9 cellular contexts compared by ENCODE assay signal in genomic region chr20:3202965-3203314, GRCh38. TPM values are rescaled to one million over a fixed set of nuclear protein-coding genes. Genes with fewer than 3 reads are reported as not detected.
DNase-seq lines count a peak whose midpoint lies in the region; ATAC-seq, FAIRE-seq and TF ChIP-seq lines count a peak whose summit lies in the region.
"Had no signal": no experiment of that assay in that cellular context is flagged by ENCODE, and none has a peak within 500 bp of the region (broad histone marks: within the 10 kb centered on the region; RNA-seq: fewer than 3 reads in every experiment).

No MANE protein-coding gene starts in this region.

- no peaks in the 10 kb centered on the region for H3K27me3 Mint-ChIP-seq in activated T-cell treated with anti-CD3 and anti-CD28 coated beads, Interleukin-2, amount 50 U/mL, for 4 hours (ENCODE audit: low read depth)

- TF ChIP-seq EP300 in HepG2 (IDR thresholded peaks at IDR 0.05; ENCODE audit: low read depth in 2 of 2, low read length in 2 of 2) (no peak), HepG2 (CRISPR knock-in tag; IDR thresholded peaks at IDR 0.05; ENCODE audit: borderline replicate concordance) (no peak)

- H3K9ac ChIP-seq in adipocyte (ENCODE audit: low read length) (peak overlapping the region; percentile 88), HepG2 (ENCODE audit: insufficient read depth, low read depth, low read length) (peak overlapping the region; percentile 91)

- TF ChIP-seq POLR2A in HepG2 (IDR thresholded peaks at IDR 0.05; ENCODE audit: insufficient read depth in 1 of 2, low read depth in 2 of 2, low read length in 2 of 2) (no peak), thyroid gland (IDR thresholded peaks at IDR 0.05) (no peak)

- TF ChIP-seq CTCF in HepG2 (CRISPR knock-in tag; IDR thresholded peaks at IDR 0.05) (no peak), thyroid gland (IDR thresholded peaks at IDR 0.05) (no peak)

- intact Hi-C loops in HepG2 (cut with micrococcal nuclease; ENCODE audit: unreplicated experiment) (loop anchor here (1.0 kb wide), 2 partner anchors 30 to 85 kb away; partner anchors contain the start of gene LZTS3), thyroid gland (cut with DNase I) (loop anchor here (10.0 kb wide), 1 partner anchor 202 kb away; the partner anchor contains the start of gene DNAAF9)

- H3K4me1 ChIP-seq in adipocyte (ENCODE audit: control insufficient read depth, insufficient read depth, low read length) (peaks cover 14% of the 10 kb centered on the region), HepG2 (ENCODE audit: insufficient read depth, low read length) (peaks cover 29% of the 10 kb centered on the region), thyroid gland (peaks cover 8 to 13% of the 10 kb centered on the region in 2 donors)

- peaks cover 9% of the 10 kb centered on the region for H3K4me1 Mint-ChIP-seq in activated T-cell treated with anti-CD3 and anti-CD28 coated beads, Interleukin-2, amount 50 U/mL, for 4 hours (ENCODE audit: low read depth)

- H3K27me3 ChIP-seq in adipocyte (replicated peaks; ENCODE audit: control insufficient read depth, insufficient read depth, low read length) (no peaks in the 10 kb centered on the region), HepG2 (ENCODE audit: control insufficient read depth in 1 of 2, insufficient read depth in 2 of 2, low read length in 2 of 2) (no peaks in the 10 kb centered on the region; a peak in 1 of 5 replicates), thyroid gland (no peaks in the 10 kb centered on the region)

- ATAC-seq in activated T-cell treated with anti-CD3 and anti-CD28 coated beads, Interleukin-2, amount 50 U/mL, for 4 hours: no peak
- peak; percentile 37; the same call in 2 of the 3 replicates for ATAC-seq in HepG2
- ATAC-seq in HG03460 (IDR thresholded peaks at IDR 0.05; ENCODE audit: unreplicated experiment): no peak

- WGBS in HepG2 (ENCODE audit: low lambda C conversion rate): 10% methylated on average over 9 of the region's 9 CpGs
- WGBS in thyroid gland, 2 donors: 44 to 53% methylated on average over 3 to 9 of the region's 9 CpGs

- H3K4me2 ChIP-seq in HepG2 (ENCODE audit: low read depth, low read length): peak overlapping the region; percentile 89

- in situ Hi-C loops in HepG2 (cut with HindIII; ENCODE audit: extremely low pct_ligation_motif_present, low pct_unique_long_range_greater_than_20kb): no loop called here

- peak overlapping the region; percentile 96 for H3K4me3 ChIP-seq in adipocyte (ENCODE audit: low read length)
- H3K4me3 ChIP-seq in HepG2 (replicated peaks in 1 of 3; ENCODE audit: insufficient read depth in 1 of 3, low read depth in 2 of 3, low read length in 3 of 3): peak overlapping the region; percentile 76 to 98 (median 81)
- H3K4me3 ChIP-seq in thyroid gland (replicated peaks in 1 of 3): peak overlapping the region; percentile 39 to 58 (median 55)

- FAIRE-seq in HepG2 (lab: Jason Lieb, UNC): no peak
- FAIRE-seq: islet of Langerhans had no signal

- H3K36me3 ChIP-seq in adipocyte (ENCODE audit: control insufficient read depth, insufficient read depth, low read length, severe bottlenecking): peaks cover 23% of the 10 kb centered on the region
- H3K36me3 ChIP-seq in HepG2 (replicated peaks in 1 of 2; ENCODE audit: control insufficient read depth in 1 of 2, insufficient read depth in 2 of 2, low read length in 2 of 2): peaks cover 22 to 32% of the 10 kb centered on the region in 2 experiments
- H3K36me3 ChIP-seq in thyroid gland: peaks cover 16 to 17% of the 10 kb centered on the region in 2 donors

- H4K20me1 ChIP-seq in HepG2 (ENCODE audit: insufficient read depth, low read length): peaks cover 4% of the 10 kb centered on the region; the same call in 1 of the 2 replicates

- peaks cover 24% of the 10 kb centered on the region for H3K79me2 ChIP-seq in HepG2 (ENCODE audit: insufficient read depth, low read length)

- POLR2A ChIA-PET in HepG2 (lab: Yijun Ruan, JAX): interaction anchor here (0.8 to 2.8 kb wide), 16 partner anchors 10 to 330 kb away, joined by 3 to 15 read pairs (median 4); partner anchors contain the start of genes FASTKD5, LZTS3 and UBOX5

- BruUV-seq in HepG2 (replicated peaks; lab: Mats Ljungman, UMichigan): no TSS peak

- no peak for TF ChIP-seq RAD21 in HepG2 (CRISPR knock-in tag; IDR thresholded peaks at IDR 0.05)

- no peaks in the 10 kb centered on the region for H3K9me3 Mint-ChIP-seq in activated T-cell treated with anti-CD3 and anti-CD28 coated beads, Interleukin-2, amount 50 U/mL, for 4 hours

- peak overlapping the region; percentile 93 for H3K4me3 Mint-ChIP-seq in activated T-cell treated with anti-CD3 and anti-CD28 coated beads, Interleukin-2, amount 50 U/mL, for 4 hours

- no peak for DNase-seq in activated T-cell treated with anti-CD3 and anti-CD28 coated beads, Interleukin-2, amount 50 U/mL, for 4 hours
- no peak for DNase-seq in activated T-cell treated with anti-CD3 and anti-CD28 coated beads, Interleukin-2, amount 50 U/mL, for 48 hours
- DNase-seq in adipocyte (ENCODE audit: low read depth) (no peak), HepG2 (ENCODE audit: low spot score) (no peak), thyroid gland (no peak), DMS153 (lab: John Stamatoyannopoulos, UW) (no peak)
- DNase-seq in stimulated activated CD4-positive, alpha-beta T cell treated with anti-CD3 and anti-CD28 coated beads, Interleukin-2, amount 100 ng/mL, for 24 hours: no peak

- H3K27ac ChIP-seq in HepG2 (ENCODE audit: extremely low read length, insufficient read depth, low read length): peak overlapping the region; percentile 87
- H3K27ac ChIP-seq in thyroid gland: peak overlapping the region; percentile 20 to 96 (median 95)

- H3K9me3 ChIP-seq in adipocyte (ENCODE audit: control insufficient read depth, low read length): no peaks in the 10 kb centered on the region
- no peaks in the 10 kb centered on the region for H3K9me3 ChIP-seq in HepG2 (ENCODE audit: low read length)
- H3K9me3 ChIP-seq in thyroid gland: no peaks in the 10 kb centered on the region

- no peak overlapping the region for H2AFZ ChIP-seq in HepG2 (ENCODE audit: low read length)

- H3K36me3 Mint-ChIP-seq in activated T-cell treated with anti-CD3 and anti-CD28 coated beads, Interleukin-2, amount 50 U/mL, for 4 hours (ENCODE audit: insufficient read depth): peaks cover 13% of the 10 kb centered on the region

- CTCF ChIA-PET in HepG2 (lab: Yijun Ruan, JAX; ENCODE audit: low intra/inter-chr PET ratio, low total read pairs): no interaction called here

RNA-seq across cellular contexts. Expression of gene DDRGK1, which starts 1.5 kb away (rescaled TPM):
- total RNA-seq in activated T-cell treated with anti-CD3 and anti-CD28 coated beads, Interleukin-2, amount 50 U/mL, for 4 hours: 10 to 100 TPM; 65.4 to 75.8 (median 68.9) TPM
- total RNA-seq in HepG2 (2016; rRNA removed; fragmentation: Illumina TruSeq; extraction: Trizol) (75.4 and 149 TPM in 2 replicates), thyroid gland (100 to 1,000 TPM in 3 of 4 donors, 10 to 100 TPM in 1; 95.5 to 136 (median 126) TPM)
- 59.4 and 65.6 TPM in 2 replicates for total RNA-seq in HepG2 (2016; cell fraction: cytosol; rRNA removed; fragmentation: Illumina TruSeq; extraction: Trizol; ENCODE audit: low read depth)
- 69.3 and 161 TPM in 2 replicates for total RNA-seq in HepG2 (2016; cell fraction: insoluble cytoplasmic fraction; rRNA removed; fragmentation: Illumina TruSeq; extraction: Trizol)
- total RNA-seq in HepG2 (2016; cell fraction: membrane; rRNA removed; fragmentation: Illumina TruSeq; extraction: Trizol): 57.6 and 58.7 TPM in 2 replicates
- total RNA-seq in HepG2 (2016; cell fraction: nucleus; rRNA removed; fragmentation: Illumina TruSeq; extraction: Trizol): 105 and 136 TPM in 2 replicates
- 96.7 and 116 TPM in 2 replicates for polyA plus RNA-seq in HepG2 (2011; rRNA removed)
- polyA plus RNA-seq in HepG2 (2011; cell fraction: cytosol; rRNA removed): 133 and 142 TPM in 2 replicates
- polyA plus RNA-seq in HepG2 (2011; cell fraction: nucleus; rRNA removed): 122 and 134 TPM in 2 replicates
- polyA plus RNA-seq in HepG2 (2012): 104 and 147 TPM in 2 replicates
- polyA plus RNA-seq in HepG2 (2016; cell fraction: cytosol; fragmentation: Illumina TruSeq; extraction: Trizol; ENCODE audit: low read depth): 51.1 and 51.9 TPM in 2 replicates
- 80.6 and 85.9 TPM in 2 replicates for polyA plus RNA-seq in HepG2 (2016; cell fraction: insoluble cytoplasmic fraction; fragmentation: Illumina TruSeq; extraction: Trizol; ENCODE audit: low read depth)
- 52.8 and 53.4 TPM in 2 replicates for polyA plus RNA-seq in HepG2 (2016; cell fraction: membrane; fragmentation: Illumina TruSeq; extraction: Trizol; ENCODE audit: low read depth)
- 240 and 250 TPM in 2 replicates for polyA plus RNA-seq in HepG2 (2016; cell fraction: nucleus; fragmentation: Illumina TruSeq; extraction: Trizol; ENCODE audit: insufficient read depth, low read depth)
- polyA minus RNA-seq in HepG2 (2011; rRNA and poly(A)+ RNA removed; ENCODE audit: low replicate concordance): 19.0 and 51.1 TPM in 2 replicates
- 40.1 and 44.2 TPM in 2 replicates for polyA minus RNA-seq in HepG2 (2011; cell fraction: cytosol; rRNA and poly(A)+ RNA removed)
- 48.9 and 52.6 TPM in 2 replicates for polyA minus RNA-seq in HepG2 (2011; cell fraction: nucleus; rRNA and poly(A)+ RNA removed)

RNA-seq across cellular contexts. Expression of gene ITPA, which starts 6.4 kb away (rescaled TPM):
- total RNA-seq in activated T-cell treated with anti-CD3 and anti-CD28 coated beads, Interleukin-2, amount 50 U/mL, for 4 hours: 100 to 1,000 TPM; 106 to 138 (median 130) TPM
- total RNA-seq in HepG2 (2016; rRNA removed; fragmentation: Illumina TruSeq; extraction: Trizol) (101 and 103 TPM in 2 replicates), thyroid gland (10 to 100 TPM; 58.3 to 81.3 (median 68.2) TPM)
- 30.5 and 31.5 TPM in 2 replicates for total RNA-seq in HepG2 (2016; cell fraction: cytosol; rRNA removed; fragmentation: Illumina TruSeq; extraction: Trizol; ENCODE audit: low read depth)
- 108 TPM in 2 replicates for total RNA-seq in HepG2 (2016; cell fraction: insoluble cytoplasmic fraction; rRNA removed; fragmentation: Illumina TruSeq; extraction: Trizol)
- 45.6 and 53.1 TPM in 2 replicates for total RNA-seq in HepG2 (2016; cell fraction: membrane; rRNA removed; fragmentation: Illumina TruSeq; extraction: Trizol)
- total RNA-seq in HepG2 (2016; cell fraction: nucleus; rRNA removed; fragmentation: Illumina TruSeq; extraction: Trizol): 51.5 and 65.6 TPM in 2 replicates
- 60.1 and 73.4 TPM in 2 replicates for polyA plus RNA-seq in HepG2 (2011; rRNA removed)
- 53.2 and 73.4 TPM in 2 replicates for polyA plus RNA-seq in HepG2 (2011; cell fraction: cytosol; rRNA removed)
- 110 and 129 TPM in 2 replicates for polyA plus RNA-seq in HepG2 (2011; cell fraction: nucleus; rRNA removed)
- 55.6 and 63.4 TPM in 2 replicates for polyA plus RNA-seq in HepG2 (2012)
- 27.3 and 27.6 TPM in 2 replicates for polyA plus RNA-seq in HepG2 (2016; cell fraction: cytosol; fragmentation: Illumina TruSeq; extraction: Trizol; ENCODE audit: low read depth)
- polyA plus RNA-seq in HepG2 (2016; cell fraction: insoluble cytoplasmic fraction; fragmentation: Illumina TruSeq; extraction: Trizol; ENCODE audit: low read depth): 106 and 109 TPM in 2 replicates
- polyA plus RNA-seq in HepG2 (2016; cell fraction: membrane; fragmentation: Illumina TruSeq; extraction: Trizol; ENCODE audit: low read depth): 28.9 and 33.4 TPM in 2 replicates
- 144 and 151 TPM in 2 replicates for polyA plus RNA-seq in HepG2 (2016; cell fraction: nucleus; fragmentation: Illumina TruSeq; extraction: Trizol; ENCODE audit: insufficient read depth, low read depth)
- polyA minus RNA-seq in HepG2 (2011; rRNA and poly(A)+ RNA removed; ENCODE audit: low replicate concordance): 24.1 and 25.5 TPM in 2 replicates
- 15.4 and 25.9 TPM in 2 replicates for polyA minus RNA-seq in HepG2 (2011; cell fraction: cytosol; rRNA and poly(A)+ RNA removed)
- 23.0 and 28.2 TPM in 2 replicates for polyA minus RNA-seq in HepG2 (2011; cell fraction: nucleus; rRNA and poly(A)+ RNA removed)

RNA-seq across cellular contexts. Expression of gene LZTS3, which starts 29.6 kb away (rescaled TPM):
- total RNA-seq in activated T-cell treated with anti-CD3 and anti-CD28 coated beads, Interleukin-2, amount 50 U/mL, for 4 hours: 1 to 10 TPM in 1 of 3 donors, under 1 TPM in 2; 0.46 to 1.1 (median 0.61) TPM
- total RNA-seq in HepG2 (2016; rRNA removed; fragmentation: Illumina TruSeq; extraction: Trizol) (7.4 and 10.1 TPM in 2 replicates), thyroid gland (10 to 100 TPM; 27.7 to 39.1 (median 35.1) TPM)
- 1.6 and 1.9 TPM in 2 replicates for total RNA-seq in HepG2 (2016; cell fraction: cytosol; rRNA removed; fragmentation: Illumina TruSeq; extraction: Trizol; ENCODE audit: low read depth)
- total RNA-seq in HepG2 (2016; cell fraction: insoluble cytoplasmic fraction; rRNA removed; fragmentation: Illumina TruSeq; extraction: Trizol): 7.6 and 10.2 TPM in 2 replicates
- 5.4 and 6.1 TPM in 2 replicates for total RNA-seq in HepG2 (2016; cell fraction: membrane; rRNA removed; fragmentation: Illumina TruSeq; extraction: Trizol)
- 7.0 and 8.3 TPM in 2 replicates for total RNA-seq in HepG2 (2016; cell fraction: nucleus; rRNA removed; fragmentation: Illumina TruSeq; extraction: Trizol)
- polyA plus RNA-seq in HepG2 (2011; rRNA removed): 31.3 and 49.2 TPM in 2 replicates
- 33.5 and 37.7 TPM in 2 replicates for polyA plus RNA-seq in HepG2 (2011; cell fraction: cytosol; rRNA removed)
- polyA plus RNA-seq in HepG2 (2011; cell fraction: nucleus; rRNA removed): 96.7 and 99.2 TPM in 2 replicates
- polyA plus RNA-seq in HepG2 (2012): 15.6 and 27.0 TPM in 2 replicates
- 1.5 TPM in 2 replicates for polyA plus RNA-seq in HepG2 (2016; cell fraction: cytosol; fragmentation: Illumina TruSeq; extraction: Trizol; ENCODE audit: low read depth)
- polyA plus RNA-seq in HepG2 (2016; cell fraction: insoluble cytoplasmic fraction; fragmentation: Illumina TruSeq; extraction: Trizol; ENCODE audit: low read depth): 10.0 and 11.9 TPM in 2 replicates
- polyA plus RNA-seq in HepG2 (2016; cell fraction: membrane; fragmentation: Illumina TruSeq; extraction: Trizol; ENCODE audit: low read depth): 5.0 and 5.4 TPM in 2 replicates
- 19.6 and 21.4 TPM in 2 replicates for polyA plus RNA-seq in HepG2 (2016; cell fraction: nucleus; fragmentation: Illumina TruSeq; extraction: Trizol; ENCODE audit: insufficient read depth, low read depth)
- polyA minus RNA-seq in HepG2 (2011; rRNA and poly(A)+ RNA removed; ENCODE audit: low replicate concordance): 1.3 and 64.0 TPM in 2 replicates
- polyA minus RNA-seq in HepG2 (2011; cell fraction: cytosol; rRNA and poly(A)+ RNA removed): 19.8 and 26.7 TPM in 2 replicates
- polyA minus RNA-seq in HepG2 (2011; cell fraction: nucleus; rRNA and poly(A)+ RNA removed): 14.9 and 19.3 TPM in 2 replicates

RNA-seq across cellular contexts. Expression of gene SLC4A11, which starts 36.0 kb away (rescaled TPM):
- total RNA-seq in activated T-cell treated with anti-CD3 and anti-CD28 coated beads, Interleukin-2, amount 50 U/mL, for 4 hours: 1 to 10 TPM; 1.3 to 3.1 (median 1.4) TPM
- total RNA-seq in HepG2 (2016; rRNA removed; fragmentation: Illumina TruSeq; extraction: Trizol): 1.1 and 3.9 TPM in 2 replicates
- total RNA-seq in HepG2 (2016; cell fraction: cytosol; rRNA removed; fragmentation: Illumina TruSeq; extraction: Trizol; ENCODE audit: low read depth): 0.30 and 1.1 TPM in 2 replicates
- 0.82 and 4.9 TPM in 2 replicates for total RNA-seq in HepG2 (2016; cell fraction: insoluble cytoplasmic fraction; rRNA removed; fragmentation: Illumina TruSeq; extraction: Trizol)
- 1.4 and 1.8 TPM in 2 replicates for total RNA-seq in HepG2 (2016; cell fraction: membrane; rRNA removed; fragmentation: Illumina TruSeq; extraction: Trizol)
- 5.0 and 8.1 TPM in 2 replicates for total RNA-seq in HepG2 (2016; cell fraction: nucleus; rRNA removed; fragmentation: Illumina TruSeq; extraction: Trizol)
- polyA plus RNA-seq in HepG2 (2011; rRNA removed): 24.7 and 27.0 TPM in 2 replicates
- 6.2 and 8.6 TPM in 2 replicates for polyA plus RNA-seq in HepG2 (2011; cell fraction: cytosol; rRNA removed)
- polyA plus RNA-seq in HepG2 (2011; cell fraction: nucleus; rRNA removed): 212 and 304 TPM in 2 replicates
- polyA plus RNA-seq in HepG2 (2012): 9.7 and 13.8 TPM in 2 replicates
- polyA plus RNA-seq in HepG2 (2016; cell fraction: cytosol; fragmentation: Illumina TruSeq; extraction: Trizol; ENCODE audit: low read depth): 0.50 and 0.84 TPM in 2 replicates
- 1.1 and 1.8 TPM in 2 replicates for polyA plus RNA-seq in HepG2 (2016; cell fraction: insoluble cytoplasmic fraction; fragmentation: Illumina TruSeq; extraction: Trizol; ENCODE audit: low read depth)
- 0.65 and 0.70 TPM in 2 replicates for polyA plus RNA-seq in HepG2 (2016; cell fraction: membrane; fragmentation: Illumina TruSeq; extraction: Trizol; ENCODE audit: low read depth)
- polyA plus RNA-seq in HepG2 (2016; cell fraction: nucleus; fragmentation: Illumina TruSeq; extraction: Trizol; ENCODE audit: insufficient read depth, low read depth): 16.5 and 18.2 TPM in 2 replicates
- 1.9 and 33.5 TPM in 2 replicates for polyA minus RNA-seq in HepG2 (2011; rRNA and poly(A)+ RNA removed; ENCODE audit: low replicate concordance)
- 10.2 and 17.1 TPM in 2 replicates for polyA minus RNA-seq in HepG2 (2011; cell fraction: cytosol; rRNA and poly(A)+ RNA removed)
- 44.0 and 47.5 TPM in 2 replicates for polyA minus RNA-seq in HepG2 (2011; cell fraction: nucleus; rRNA and poly(A)+ RNA removed)
- 100 to 1,000 TPM in 2 of 4 donors, 10 to 100 TPM in 2; 26.3 to 133 (median 85.8) TPM for total RNA-seq in thyroid gland

RNA-seq across cellular contexts. Expression of gene FASTKD5, which starts 43.3 kb away (rescaled TPM):
- total RNA-seq in activated T-cell treated with anti-CD3 and anti-CD28 coated beads, Interleukin-2, amount 50 U/mL, for 4 hours: 10 to 100 TPM; 27.7 to 29.9 (median 28.0) TPM
- total RNA-seq in HepG2 (2016; rRNA removed; fragmentation: Illumina TruSeq; extraction: Trizol) (46.8 and 63.4 TPM in 2 replicates), thyroid gland (10 to 100 TPM; 20.6 to 24.2 (median 21.3) TPM)
- total RNA-seq in HepG2 (2016; cell fraction: cytosol; rRNA removed; fragmentation: Illumina TruSeq; extraction: Trizol; ENCODE audit: low read depth): 4.3 and 4.6 TPM in 2 replicates
- total RNA-seq in HepG2 (2016; cell fraction: insoluble cytoplasmic fraction; rRNA removed; fragmentation: Illumina TruSeq; extraction: Trizol): 45.4 and 62.9 TPM in 2 replicates
- 15.5 and 16.7 TPM in 2 replicates for total RNA-seq in HepG2 (2016; cell fraction: membrane; rRNA removed; fragmentation: Illumina TruSeq; extraction: Trizol)
- total RNA-seq in HepG2 (2016; cell fraction: nucleus; rRNA removed; fragmentation: Illumina TruSeq; extraction: Trizol): 27.9 and 28.4 TPM in 2 replicates
- 34.4 and 36.6 TPM in 2 replicates for polyA plus RNA-seq in HepG2 (2011; rRNA removed)
- 23.0 and 32.0 TPM in 2 replicates for polyA plus RNA-seq in HepG2 (2011; cell fraction: cytosol; rRNA removed)
- polyA plus RNA-seq in HepG2 (2011; cell fraction: nucleus; rRNA removed): 12.1 and 17.5 TPM in 2 replicates
- 23.7 and 26.2 TPM in 2 replicates for polyA plus RNA-seq in HepG2 (2012)
- polyA plus RNA-seq in HepG2 (2016; cell fraction: cytosol; fragmentation: Illumina TruSeq; extraction: Trizol; ENCODE audit: low read depth): 2.5 TPM in 2 replicates
- 55.4 and 56.5 TPM in 2 replicates for polyA plus RNA-seq in HepG2 (2016; cell fraction: insoluble cytoplasmic fraction; fragmentation: Illumina TruSeq; extraction: Trizol; ENCODE audit: low read depth)
- polyA plus RNA-seq in HepG2 (2016; cell fraction: membrane; fragmentation: Illumina TruSeq; extraction: Trizol; ENCODE audit: low read depth): 6.5 and 7.2 TPM in 2 replicates
- polyA plus RNA-seq in HepG2 (2016; cell fraction: nucleus; fragmentation: Illumina TruSeq; extraction: Trizol; ENCODE audit: insufficient read depth, low read depth): 33.3 and 36.2 TPM in 2 replicates
- polyA minus RNA-seq in HepG2 (2011; rRNA and poly(A)+ RNA removed; ENCODE audit: low replicate concordance): 24.9 and 38.7 TPM in 2 replicates
- 27.8 and 30.8 TPM in 2 replicates for polyA minus RNA-seq in HepG2 (2011; cell fraction: cytosol; rRNA and poly(A)+ RNA removed)
- 26.4 and 34.6 TPM in 2 replicates for polyA minus RNA-seq in HepG2 (2011; cell fraction: nucleus; rRNA and poly(A)+ RNA removed)
